ENCODE assay signal across 37 cellular contexts in the genomic region with DNA sequence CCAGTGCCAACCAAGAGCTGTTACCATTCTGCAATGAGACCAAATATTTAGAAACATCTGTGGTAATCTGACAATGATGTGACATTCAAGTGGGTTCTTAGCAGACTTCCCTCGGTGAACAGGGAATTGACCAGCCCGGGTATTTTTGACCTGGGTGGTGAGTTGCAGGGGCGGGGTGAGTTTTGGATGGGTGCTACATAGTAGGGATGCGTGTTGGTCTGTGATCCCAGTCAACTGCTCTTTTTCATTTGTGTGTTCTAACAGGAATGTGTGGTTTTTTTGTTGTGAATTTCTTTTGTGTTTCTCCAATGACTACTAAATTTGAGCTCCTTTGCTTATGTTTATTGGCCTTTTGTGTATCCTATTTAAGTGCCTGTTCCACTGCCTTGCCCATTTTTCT.
"Had no signal": no experiment of that assay in that cellular context is flagged by ENCODE, and none has a peak within 500 bp of the region (broad histone marks: within the 10 kb centered on the region; RNA-seq: fewer than 3 reads in every experiment).

No MANE protein-coding gene starts in this region.

- DNase-seq: activated effector memory CD4-positive, alpha-beta T cell treated with anti-CD3 and anti-CD28 coated beads, Interleukin-2, amount 50 U/mL, for 16 hours; activated effector memory CD4-positive, alpha-beta T cell treated with Interleukin-2 at 50 U/mL for 16 hours; activated gamma-delta T cell; activated gamma-delta T cell treated with Interleukin-2 at 50 U/mL for 16 hours; activated naive CD4-positive, alpha-beta T cell; activated naive CD4-positive, alpha-beta T cell treated with anti-CD3 and anti-CD28 coated beads for 36 hours; activated naive CD4-positive, alpha-beta T cell treated with anti-CD3 and anti-CD28 coated beads, Interleukin-2, amount 10 ng/mL, durations not matched to agents 7 days and 5 days; activated naive CD4-positive, alpha-beta T cell treated with anti-CD3 and anti-CD28 coated beads, Interleukin-2, amount 50 U/mL, for 16 hours; activated naive CD4-positive, alpha-beta T cell treated with Interleukin-2 at 50 U/mL for 16 hours; activated naive CD8-positive, alpha-beta T cell treated with anti-CD3 and anti-CD28 coated beads for 36 hours; activated naive CD8-positive, alpha-beta T cell treated with anti-CD3 and anti-CD28 coated beads, Interleukin-2, amount 10 ng/mL, durations not matched to agents 7 days and 5 days; activated naive CD8-positive, alpha-beta T cell treated with anti-CD3 and anti-CD28 coated beads, Interleukin-2, amount 50 U/mL, for 24 hours; activated T-cell treated with anti-CD3 and anti-CD28 coated beads, Interleukin-2, amount 50 U/mL, for 24 hours; activated T-cell treated with anti-CD3 and anti-CD28 coated beads, Interleukin-2, amount 50 U/mL, for 4 hours; activated T-cell treated with anti-CD3 and anti-CD28 coated beads, Interleukin-2, amount 50 U/mL, for 48 hours; activated T-cell treated with anti-CD3 and anti-CD28 coated beads, Interleukin-2, amount 50 U/mL, for 72 hours; adrenal gland; amniotic stem cell; amygdala; anterior cingulate cortex; aorta; body of pancreas; brain microvascular endothelial cell; caudate nucleus; central memory CD4-positive, alpha-beta T cell; cerebellar nuclear complex had no signal

- H3K9me3 ChIP-seq: adrenal gland, body of pancreas had no signal

- H3K36me3 Mint-ChIP-seq: activated naive CD4-positive, alpha-beta T cell treated with anti-CD3 and anti-CD28 coated beads, Interleukin-2, amount 10 ng/mL, durations not matched to agents 7 days and 5 days; activated naive CD4-positive, alpha-beta T cell treated with anti-CD3 and anti-CD28 coated beads, Interleukin-2, amount 50 U/mL, for 24 hours; activated naive CD8-positive, alpha-beta T cell treated with anti-CD3 and anti-CD28 coated beads, Interleukin-2, amount 10 ng/mL, durations not matched to agents 7 days and 5 days had no signal

- H3K27ac Mint-ChIP-seq: activated naive CD4-positive, alpha-beta T cell treated with anti-CD3 and anti-CD28 coated beads for 36 hours; activated naive CD4-positive, alpha-beta T cell treated with anti-CD3 and anti-CD28 coated beads, Interleukin-2, amount 10 ng/mL, durations not matched to agents 7 days and 5 days; activated naive CD4-positive, alpha-beta T cell treated with anti-CD3 and anti-CD28 coated beads, Interleukin-2, amount 50 U/mL, for 24 hours; activated naive CD4-positive, alpha-beta T cell treated with anti-CD3 and anti-CD28 coated beads, Interleukin-2, amount 50 U/mL, for 72 hours; activated naive CD8-positive, alpha-beta T cell; activated naive CD8-positive, alpha-beta T cell treated with anti-CD3 and anti-CD28 coated beads for 36 hours; activated naive CD8-positive, alpha-beta T cell treated with anti-CD3 and anti-CD28 coated beads, Interleukin-2, amount 10 ng/mL, durations not matched to agents 7 days and 5 days; activated naive CD8-positive, alpha-beta T cell treated with anti-CD3 and anti-CD28 coated beads, Interleukin-2, amount 50 U/mL, for 24 hours; activated T-cell treated with anti-CD3 and anti-CD28 coated beads, Interleukin-2, amount 50 U/mL, for 24 hours; activated T-cell treated with anti-CD3 and anti-CD28 coated beads, Interleukin-2, amount 50 U/mL, for 72 hours; activated T-helper 1 cell treated with anti-CD3 and anti-CD28 coated beads, Interleukin-12 subunit alpha, Interleukin-12 subunit beta, Interleukin-2, Interleukin-4 antibody, amounts not matched to agents 30 ng/mL and 10 ng/mL and 1 ng/mL, durations not matched to agents 14 hours and 24 hours and 36 hours; activated T-helper 17 cell treated with anti-CD3 and anti-CD28 coated beads, Interleukin-2, amount 50 U/mL, for 72 hours; activated T-helper 2 cell treated with anti-CD3 and anti-CD28 coated beads, Interferon-gamma antibody, Interleukin-2, Interleukin-4, amounts not matched to agents 10 μg/mL and 5 μg/mL and 100 μg/mL, durations not matched to agents 14 hours and 24 hours and 36 hours; brain had no signal

- H3K4me1 Mint-ChIP-seq: activated naive CD4-positive, alpha-beta T cell treated with anti-CD3 and anti-CD28 coated beads, Interleukin-2, amount 10 ng/mL, durations not matched to agents 7 days and 5 days; activated naive CD4-positive, alpha-beta T cell treated with anti-CD3 and anti-CD28 coated beads, Interleukin-2, amount 50 U/mL, for 24 hours; activated naive CD8-positive, alpha-beta T cell treated with anti-CD3 and anti-CD28 coated beads for 36 hours; activated naive CD8-positive, alpha-beta T cell treated with anti-CD3 and anti-CD28 coated beads, Interleukin-2, amount 10 ng/mL, durations not matched to agents 7 days and 5 days; activated naive CD8-positive, alpha-beta T cell treated with anti-CD3 and anti-CD28 coated beads, Interleukin-2, amount 50 U/mL, for 24 hours; activated T-helper 17 cell treated with anti-CD3 and anti-CD28 coated beads, Interleukin-2, amount 50 U/mL, for 72 hours; central memory CD8-positive, alpha-beta T cell had no signal

- H3K27me3 ChIP-seq: adrenal gland, ascending aorta, body of pancreas, brain microvascular endothelial cell, breast epithelium, cardiac muscle cell had no signal

- ATAC-seq: activated naive CD4-positive, alpha-beta T cell treated with anti-CD3 and anti-CD28 coated beads, Interleukin-2, amount 50 U/mL, for 72 hours; activated naive CD8-positive, alpha-beta T cell treated with anti-CD3 and anti-CD28 coated beads, Interleukin-2, amount 50 U/mL, for 24 hours; activated T-cell treated with anti-CD3 and anti-CD28 coated beads, Interleukin-2, amount 50 U/mL, for 4 hours; activated T-cell treated with anti-CD3 and anti-CD28 coated beads, Interleukin-2, amount 50 U/mL, for 72 hours; activated T-helper 17 cell treated with anti-CD3 and anti-CD28 coated beads, Interleukin-2, amount 50 U/mL, for 72 hours; body of pancreas had no signal

- H3K36me3 ChIP-seq: adrenal gland, ascending aorta, brain microvascular endothelial cell, breast epithelium, cardiac muscle cell had no signal

- H3K4me3 ChIP-seq: adrenal gland, ascending aorta, body of pancreas, breast epithelium, cardiac muscle cell had no signal

- H3K4me1 ChIP-seq: adrenal gland, breast epithelium had no signal

- H3K27ac ChIP-seq: adrenal gland, ascending aorta, body of pancreas, brain microvascular endothelial cell, breast epithelium, cardiac muscle cell had no signal

- H3K27me3 Mint-ChIP-seq: activated naive CD8-positive, alpha-beta T cell treated with anti-CD3 and anti-CD28 coated beads for 36 hours; activated naive CD8-positive, alpha-beta T cell treated with anti-CD3 and anti-CD28 coated beads, Interleukin-2, amount 50 U/mL, for 24 hours; central memory CD8-positive, alpha-beta T cell had no signal

- H3K4me3 Mint-ChIP-seq: activated naive CD4-positive, alpha-beta T cell treated with anti-CD3 and anti-CD28 coated beads for 36 hours; activated naive CD4-positive, alpha-beta T cell treated with anti-CD3 and anti-CD28 coated beads, Interleukin-2, amount 10 ng/mL, durations not matched to agents 7 days and 5 days; activated naive CD4-positive, alpha-beta T cell treated with anti-CD3 and anti-CD28 coated beads, Interleukin-2, amount 50 U/mL, for 24 hours; activated naive CD8-positive, alpha-beta T cell; activated naive CD8-positive, alpha-beta T cell treated with anti-CD3 and anti-CD28 coated beads for 36 hours; activated naive CD8-positive, alpha-beta T cell treated with anti-CD3 and anti-CD28 coated beads, Interleukin-2, amount 10 ng/mL, durations not matched to agents 7 days and 5 days; activated naive CD8-positive, alpha-beta T cell treated with anti-CD3 and anti-CD28 coated beads, Interleukin-2, amount 50 U/mL, for 24 hours; activated T-cell treated with anti-CD3 and anti-CD28 coated beads, Interleukin-2, amount 50 U/mL, for 24 hours; activated T-cell treated with anti-CD3 and anti-CD28 coated beads, Interleukin-2, amount 50 U/mL, for 4 hours; activated T-cell treated with anti-CD3 and anti-CD28 coated beads, Interleukin-2, amount 50 U/mL, for 72 hours; activated T-helper 1 cell treated with anti-CD3 and anti-CD28 coated beads, Interleukin-12 subunit alpha, Interleukin-12 subunit beta, Interleukin-2, Interleukin-4 antibody, amounts not matched to agents 30 ng/mL and 10 ng/mL and 1 ng/mL, durations not matched to agents 14 hours and 24 hours and 36 hours; activated T-helper 17 cell treated with anti-CD3 and anti-CD28 coated beads, Interleukin-2, amount 50 U/mL, for 72 hours; brain; central memory CD8-positive, alpha-beta T cell had no signal
